ENCODE assay signal across 25 cellular contexts in genomic region chr2:240142256-240142775, GRCh38. TPM values are rescaled to one million over a fixed set of nuclear protein-coding genes. Genes with fewer than 3 reads are reported as not detected.
A peak's percentile ranks its signal among the peaks of the same experiment; 100 is the strongest.
DNase-seq lines count a peak whose midpoint lies in the region; ATAC-seq and TF ChIP-seq lines count a peak whose summit lies in the region.
"Had no signal": no experiment of that assay in that cellular context is flagged by ENCODE, and none has a peak within 500 bp of the region (broad histone marks: within the 10 kb centered on the region; RNA-seq: fewer than 3 reads in every experiment).

No MANE protein-coding gene starts in this region.

- H3K27ac Mint-ChIP-seq in chondrocyte (ENCODE audit: unreplicated experiment): no peak overlapping the region
- H3K27ac Mint-ChIP-seq: CD8-positive, alpha-beta T cell had no signal

- no peak overlapping the region for H3K4me3 ChIP-seq in heart right ventricle
- H3K4me3 ChIP-seq in mucosa of descending colon: no peak overlapping the region
- no peak overlapping the region for H3K4me3 ChIP-seq in aorta (ENCODE audit: low read length in 2 of 2)
- H3K4me3 ChIP-seq: A549, PC-9 had no signal

- H3K4me1 ChIP-seq in heart right ventricle (peaks cover 0 to 7% (median 0%) of the 10 kb centered on the region in 9 donors), mucosa of descending colon (ENCODE audit: low read depth) (no peaks in the 10 kb centered on the region), aorta (ENCODE audit: control insufficient read depth in 1 of 2, insufficient read depth in 2 of 2, low read length in 2 of 2) (no peaks in the 10 kb centered on the region)

- no peaks in the 10 kb centered on the region for H3K36me3 ChIP-seq in heart right ventricle
- no peaks in the 10 kb centered on the region for H3K36me3 ChIP-seq in mucosa of descending colon (ENCODE audit: low read depth)
- H3K36me3 ChIP-seq in aorta (ENCODE audit: control insufficient read depth in 1 of 2, insufficient read depth in 2 of 2, low read length in 1 of 2): no peaks in the 10 kb centered on the region

- H3K27ac ChIP-seq in heart right ventricle (no peak overlapping the region), aorta (ENCODE audit: low read depth in 1 of 2, low read length in 2 of 2) (no peak overlapping the region)
- H3K27ac ChIP-seq: A549, PC-9 had no signal

- TF ChIP-seq CTCF in heart right ventricle (IDR thresholded peaks at IDR 0.05): no peak
- no peak for TF ChIP-seq CTCF in chondrocyte (IDR thresholded peaks at IDR 0.05)
- TF ChIP-seq CTCF in mucosa of descending colon (IDR thresholded peaks at IDR 0.05): no peak

- H3K27me3 ChIP-seq in heart right ventricle (peaks cover 0 to 50% (median 21%) of the 10 kb centered on the region in 7 donors), aorta (ENCODE audit: control insufficient read depth in 1 of 2, insufficient read depth in 2 of 2, low read length in 1 of 2) (no peaks in the 10 kb centered on the region)

- H3K9me3 ChIP-seq in heart right ventricle (no peaks in the 10 kb centered on the region), mucosa of descending colon (no peaks in the 10 kb centered on the region), aorta (ENCODE audit: control insufficient read depth, low read length) (no peaks in the 10 kb centered on the region)
- H3K9me3 ChIP-seq: A549 had no signal

- intact Hi-C loops in cardiac septum (cut with DNase I): loop anchor here (2.0 to 5.0 kb wide), 2 partner anchors 82 to 1105 kb away; no protein-coding TSS in a partner anchor
- intact Hi-C loops in heart right ventricle (cut with DNase I): loop anchor here in 8 of 10 donors (2.0 to 10.0 kb wide), 5 partner anchors 80 to 1108 kb away; no protein-coding TSS in a partner anchor
- intact Hi-C loops in mucosa of descending colon (cut with DNase I, micrococcal nuclease): loop anchor here (5.0 to 10.0 kb wide), 2 partner anchors 78 to 85 kb away; no protein-coding TSS in a partner anchor
- intact Hi-C loops in aorta (cut with DNase I): loop anchor here in 1 of 2 donors (2.0 kb wide), 1 partner anchor 82 kb away; no protein-coding TSS in a partner anchor

- peak; percentile 29 for DNase-seq in cardiac septum (ENCODE audit: low spot score)
- no peak for DNase-seq in heart right ventricle
- peak; percentile 65 for DNase-seq in chondrocyte (ENCODE audit: low spot score)
- peak in 2 of 3 donors; percentile 7 to 31 for DNase-seq in mucosa of descending colon
- DNase-seq in aorta: peak; percentile 28 to 67
- no peak for DNase-seq in GM19240 (ENCODE audit: insufficient read length, low spot score)
- DNase-seq: AML-193; C1 segment of cervical spinal cord; CD8-positive, alpha-beta T cell; DMS79 treated with DMSO at 0.1 percent for 48 hours; GF-D8; H9; Karpas-422; MV-4-11; NCI-H1105; NCI-H2029; NCI-H446; NCI-H524 treated with DMSO at 0.1 percent for 48 hours; NCI-H774; PC-9; SHP77 treated with DMSO at 0.1 percent for 48 hours had no signal

- H3K4me3 Mint-ChIP-seq in chondrocyte (ENCODE audit: unreplicated experiment): no peak overlapping the region
- H3K4me3 Mint-ChIP-seq: CD8-positive, alpha-beta T cell; H9 had no signal

- WGBS in heart right ventricle, 2 donors: 82 to 85% methylated on average over 16 of the region's 16 CpGs
- 92% methylated on average over 16 of the region's 16 CpGs for WGBS in aorta, 2 donors

- H3K27me3 Mint-ChIP-seq in chondrocyte (ENCODE audit: low read depth): peaks cover 13% of the 10 kb centered on the region

- no peaks in the 10 kb centered on the region for H3K4me1 Mint-ChIP-seq in chondrocyte (ENCODE audit: low read depth)

- ATAC-seq in heart right ventricle: no peak
- ATAC-seq in mucosa of descending colon: no peak
- ATAC-seq in aorta (ENCODE audit: low FRiP score): no peak
- no peak for ATAC-seq in HG03571 (IDR thresholded peaks at IDR 0.05; ENCODE audit: unreplicated experiment)
- ATAC-seq: A549; CD8-positive, alpha-beta T cell; HepG2 had no signal

- H3K9me3 Mint-ChIP-seq in chondrocyte (ENCODE audit: low read depth): no peaks in the 10 kb centered on the region
- H3K9me3 Mint-ChIP-seq: CD8-positive, alpha-beta T cell had no signal

- no peaks in the 10 kb centered on the region for H3K36me3 Mint-ChIP-seq in chondrocyte (ENCODE audit: low read depth)
- H3K36me3 Mint-ChIP-seq: CD8-positive, alpha-beta T cell had no signal

RNA-seq across cellular contexts. Expression of gene OTOS, which starts 1.9 kb away (rescaled TPM):
- total RNA-seq in cardiac septum (not detected), heart right ventricle (not detected), chondrocyte (not detected in 3 replicates), mucosa of descending colon (not detected), aorta (not detected)
- polyA plus RNA-seq in heart right ventricle (not detected), aorta (not detected)
- total RNA-seq: CD8-positive, alpha-beta T cell; H9; HepG2; HT1080; PC-9 had no signal
- polyA plus RNA-seq: A549, HepG2 had no signal

RNA-seq across cellular contexts. Expression of gene COPS9, which starts 6.2 kb away (rescaled TPM):
- 149 TPM for total RNA-seq in cardiac septum
- total RNA-seq in heart right ventricle: 100 to 1,000 TPM; 135 to 229 (median 165) TPM
- polyA plus RNA-seq in heart right ventricle: 100 to 1,000 TPM; 291 to 495 TPM
- total RNA-seq in chondrocyte: 139 to 162 TPM (median 140 TPM) in 3 replicates
- total RNA-seq in mucosa of descending colon: 100 to 1,000 TPM in 1 of 3 donors, 10 to 100 TPM in 2; 83.9 to 129 (median 94.3) TPM
- 10 to 100 TPM; 83.7 to 94.0 TPM for total RNA-seq in aorta
- 100 to 1,000 TPM; 415 to 787 TPM for polyA plus RNA-seq in aorta

Comparison
In these comparisons a context has a peak if more than half of its experiments do, and no peak if none do; other contexts are left out.
1. DNase-seq: peak in cardiac septum (single experiment), chondrocyte (single experiment), mucosa of descending colon (2 of 3) and aorta (2 of 2); none in heart right ventricle (0 of 2) and GM19240 (single experiment).